Comparison of ENCODE assay signal across 20 cellular contexts in genomic region chr5:141371572-141372475, GRCh38. TPM values are rescaled to one million over a fixed set of nuclear protein-coding genes. Genes with fewer than 3 reads are reported as not detected.
DNase-seq lines count a peak whose midpoint lies in the region; ATAC-seq and TF ChIP-seq lines count a peak whose summit lies in the region.
"Had no signal": no experiment of that assay in that cellular context is flagged by ENCODE, and none has a peak within 500 bp of the region (broad histone marks: within the 10 kb centered on the region; RNA-seq: fewer than 3 reads in every experiment).

No MANE protein-coding gene starts in this region.

- H3K27ac Mint-ChIP-seq in T-helper 17 cell, result peak overlapping the region; percentile 53
- peak overlapping the region; percentile 81 for H3K27ac Mint-ChIP-seq in stimulated activated naive B cell treated with anti-CD40 and anti-IgM and Interleukin-4, amounts not matched to agents 10 μg/mL and 1 μg/mL and 100 μg/mL, for 72 hours

- DNase-seq in T-helper 17 cell (no peak), coronary artery (ENCODE audit: low spot score) (no peak), NCI-H2171 treated with DMSO at 0.1 percent for 48 hours (lab: John Stamatoyannopoulos, UW) (no peak), NCI-H2196 treated with DMSO at 0.1 percent for 48 hours (lab: John Stamatoyannopoulos, UW; ENCODE audit: unreplicated experiment) (no peak)
- DNase-seq in stimulated activated naive B cell treated with anti-CD40 and anti-IgM and Interleukin-4, amounts not matched to agents 10 μg/mL and 1 μg/mL and 100 μg/mL, for 72 hours, result no peak
- DNase-seq: ACHN; C1 segment of cervical spinal cord; CD8-positive, alpha-beta memory T cell; DMS53; EL; KG1; MV-4-11; NCI-H187 treated with DMSO at 0.1 percent for 48 hours; NCI-H345; NCI-H524 treated with DMSO at 0.1 percent for 48 hours; PC-3; RPMI8226 had no signal

- no peak for TF ChIP-seq CTCF in coronary artery (IDR thresholded peaks at IDR 0.05)

- peaks cover 5% of the 10 kb centered on the region for H3K9me3 ChIP-seq in T-helper 17 cell (ENCODE audit: control insufficient read depth, low read length, poor library complexity, severe bottlenecking)
- H3K9me3 ChIP-seq in muscle layer of colon (ENCODE audit: low read length), result peaks cover 65% of the 10 kb centered on the region

- peaks cover 4% of the 10 kb centered on the region for H3K36me3 ChIP-seq in muscle layer of colon (ENCODE audit: insufficient read depth, low read length)

- no peaks in the 10 kb centered on the region for H3K4me1 Mint-ChIP-seq in T-helper 17 cell
- H3K4me1 Mint-ChIP-seq in stimulated activated naive B cell treated with anti-CD40 and anti-IgM and Interleukin-4, amounts not matched to agents 10 μg/mL and 1 μg/mL and 100 μg/mL, for 72 hours, result peaks cover 0 to 6% of the 10 kb centered on the region in 2 donors

- no peak overlapping the region for H3K4me3 Mint-ChIP-seq in T-helper 17 cell
- no peak overlapping the region for H3K4me3 Mint-ChIP-seq in stimulated activated naive B cell treated with anti-CD40 and anti-IgM and Interleukin-4, amounts not matched to agents 10 μg/mL and 1 μg/mL and 100 μg/mL, for 72 hours

- no peak overlapping the region for H3K27ac ChIP-seq in coronary artery
- H3K27ac ChIP-seq in muscle layer of colon (ENCODE audit: low read depth, low read length), result no peak overlapping the region

- no peak overlapping the region for H3K9ac ChIP-seq in muscle layer of colon (ENCODE audit: low read length)

- no peak for ATAC-seq in T-helper 17 cell
- no peak for ATAC-seq in stimulated activated naive B cell treated with anti-CD40 and anti-IgM and Interleukin-4, amounts not matched to agents 10 μg/mL and 1 μg/mL and 100 μg/mL, for 72 hours (replicated peaks)
- ATAC-seq in GM18858 (IDR thresholded peaks at IDR 0.05; ENCODE audit: unreplicated experiment), result no peak
- ATAC-seq: GM12878, PC-3 had no signal

- peaks cover 2% of the 10 kb centered on the region for H3K36me3 Mint-ChIP-seq in T-helper 17 cell (ENCODE audit: low read depth)
- H3K36me3 Mint-ChIP-seq in stimulated activated naive B cell treated with anti-CD40 and anti-IgM and Interleukin-4, amounts not matched to agents 10 μg/mL and 1 μg/mL and 100 μg/mL, for 72 hours, result peaks cover 11 to 17% of the 10 kb centered on the region in 2 donors

- H3K27me3 ChIP-seq in muscle layer of colon (ENCODE audit: control insufficient read depth in 1 of 2, insufficient read depth in 2 of 2, low read length in 2 of 2), result no peaks in the 10 kb centered on the region

- peak overlapping the region; percentile 57 for H3K4me3 ChIP-seq in coronary artery
- H3K4me3 ChIP-seq in muscle layer of colon (ENCODE audit: low read depth in 1 of 2, low read length in 2 of 2), result peak overlapping the region; percentile 42 to 52
- H3K4me3 ChIP-seq: GM12878 had no signal

- no peaks in the 10 kb centered on the region for H3K4me1 ChIP-seq in muscle layer of colon (ENCODE audit: insufficient read depth, low read length)

- peaks cover 27% of the 10 kb centered on the region for H3K27me3 Mint-ChIP-seq in T-helper 17 cell
- peaks cover 47 to 71% of the 10 kb centered on the region in 2 donors for H3K27me3 Mint-ChIP-seq in stimulated activated naive B cell treated with anti-CD40 and anti-IgM and Interleukin-4, amounts not matched to agents 10 μg/mL and 1 μg/mL and 100 μg/mL, for 72 hours

- peaks cover 22 to 24% of the 10 kb centered on the region in 2 donors for H3K9me3 Mint-ChIP-seq in stimulated activated naive B cell treated with anti-CD40 and anti-IgM and Interleukin-4, amounts not matched to agents 10 μg/mL and 1 μg/mL and 100 μg/mL, for 72 hours

RNA-seq across cellular contexts. Expression of gene PCDHGB3, which starts 1.8 kb away (rescaled TPM):
- under 1 TPM; 0.13 to 0.32 TPM for total RNA-seq in T-helper 17 cell

RNA-seq across cellular contexts. Expression of gene PCDHGA6, which starts 1.9 kb away (rescaled TPM):
- under 1 TPM; 0.10 to 0.40 TPM for total RNA-seq in T-helper 17 cell

RNA-seq across cellular contexts. Expression of gene PCDHGA5, which starts 7.9 kb away (rescaled TPM):
- total RNA-seq in T-helper 17 cell, result under 1 TPM in 1 of 2 donors, not detected in 1; 0.16 TPM

RNA-seq across cellular contexts. Expression of gene PCDHGA7, which starts 10.7 kb away (rescaled TPM):
- total RNA-seq in T-helper 17 cell, result under 1 TPM in 1 of 2 donors, not detected in 1; 0.25 TPM

RNA-seq across cellular contexts. Expression of gene PCDHGB2, which starts 12.0 kb away (rescaled TPM):
- total RNA-seq in T-helper 17 cell, result under 1 TPM; 0.44 to 0.45 TPM
